In the genomic region with DNA sequence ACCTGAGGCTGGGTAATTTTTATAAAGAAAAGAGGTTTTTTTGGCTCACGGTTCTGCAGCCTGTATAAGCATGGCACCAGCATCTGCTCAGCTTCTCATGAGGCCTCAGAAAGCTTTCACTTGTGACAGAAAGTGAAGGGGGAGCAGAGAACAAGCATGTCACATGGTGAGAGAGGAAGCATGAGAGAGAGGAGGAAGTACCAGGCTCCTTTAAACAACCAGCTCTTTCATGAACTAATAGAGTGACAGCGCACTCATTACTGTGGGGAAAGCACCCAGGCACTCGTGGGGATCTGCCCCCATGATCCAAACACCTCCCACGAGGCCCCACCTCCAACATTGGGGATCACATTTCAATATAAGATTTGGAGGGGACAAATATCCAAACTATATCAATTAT, we compare ENCODE assay signal across 8 cellular contexts.
DNase-seq lines count a peak whose midpoint lies in the region; ATAC-seq and TF ChIP-seq lines count a peak whose summit lies in the region.

No MANE protein-coding gene starts in this region.

- no peaks in the 10 kb centered on the region for H3K36me3 ChIP-seq in smooth muscle cell (ENCODE audit: low read depth)

- no peaks in the 10 kb centered on the region for H3K9me3 ChIP-seq in smooth muscle cell (replicated peaks; ENCODE audit: low read depth)

- H3K79me2 ChIP-seq in smooth muscle cell (ENCODE audit: low read depth), result peaks cover 46% of the 10 kb centered on the region

- peak; percentile 57 for DNase-seq in SKM-1 treated with dmso at 0.1 percent for 144 hours (lab: John Stamatoyannopoulos, UW; ENCODE audit: unreplicated experiment)
- DNase-seq in kidney tubule cell (ENCODE audit: low spot score), result peak; percentile 60
- no peak for DNase-seq in cerebellar cortex (ENCODE audit: low spot score)
- no peak for DNase-seq in smooth muscle cell (lab: John Stamatoyannopoulos, UW; ENCODE audit: unreplicated experiment)

- H3F3A ChIP-seq in smooth muscle cell (ENCODE audit: low read depth), result no peaks in the 10 kb centered on the region

- WGBS in smooth muscle cell (ENCODE audit: low lambda C conversion rate), result 70% methylated on average over 4 of the region's 4 CpGs

- ATAC-seq in GM18499 (IDR thresholded peaks at IDR 0.05; ENCODE audit: insufficient read depth, unreplicated experiment) (peak; percentile 84), HG02571 (IDR thresholded peaks at IDR 0.05; ENCODE audit: unreplicated experiment) (peak; percentile 70), HG02588 (IDR thresholded peaks at IDR 0.05; ENCODE audit: unreplicated experiment) (no peak), HG02938 (IDR thresholded peaks at IDR 0.05; ENCODE audit: unreplicated experiment) (no peak)

- H3K4me1 ChIP-seq in smooth muscle cell (ENCODE audit: low read depth), result peaks cover 8% of the 10 kb centered on the region

- no peak overlapping the region for H2AFZ ChIP-seq in smooth muscle cell (ENCODE audit: low read depth)

- H3K4me2 ChIP-seq in smooth muscle cell, result no peak overlapping the region

- TF ChIP-seq CTCF in smooth muscle cell (IDR thresholded peaks at IDR 0.05; ENCODE audit: borderline replicate concordance, insufficient read depth, poor library complexity, severe bottlenecking), result no peak

- H4K20me1 ChIP-seq in smooth muscle cell (ENCODE audit: low read depth), result peaks cover 87% of the 10 kb centered on the region

- H3K4me3 ChIP-seq in smooth muscle cell, result no peak overlapping the region

- H3K27me3 ChIP-seq in smooth muscle cell (ENCODE audit: low read depth), result no peaks in the 10 kb centered on the region

- no peak overlapping the region for H3K9ac ChIP-seq in smooth muscle cell (ENCODE audit: low read depth)

- H3K27ac ChIP-seq in smooth muscle cell (ENCODE audit: low read depth), result no peak overlapping the region

Comparison
In these comparisons a context has a peak if more than half of its experiments do, and no peak if none do; other contexts are left out.
1. ATAC-seq: peak in GM18499 (single experiment) and HG02571 (single experiment); none in HG02588 (single experiment) and HG02938 (single experiment).
2. DNase-seq: peak in SKM-1 treated with dmso at 0.1 percent for 144 hours (single experiment) and kidney tubule cell (single experiment); none in cerebellar cortex (single experiment) and smooth muscle cell (single experiment).